Comparison of ENCODE assay signal across 2 cellular contexts in genomic region chr5:180027449-180028089, GRCh38.
TF ChIP-seq lines count a peak whose summit lies in the region.

No MANE protein-coding gene starts in this region.

TF ChIP-seq in GM23338, 12 proteins besides CTCF, POLR2A, EP300 and RAD21:
- TF ChIP-seq NANOG (IDR thresholded peaks at IDR 0.05; ENCODE audit: borderline replicate concordance) (no peak), ZNF114 (CRISPR knock-in tag; IDR thresholded peaks at IDR 0.05) (no peak), JUNB (IDR thresholded peaks at IDR 0.05; ENCODE audit: unreplicated experiment) (no peak), STAT1 (IDR thresholded peaks at IDR 0.05; ENCODE audit: unreplicated experiment) (no peak), REST (IDR thresholded peaks at IDR 0.05; ENCODE audit: unreplicated experiment) (no peak), EZH2 (IDR thresholded peaks at IDR 0.05; ENCODE audit: low read depth, unreplicated experiment) (no peak), ZNF462 (CRISPR knock-in tag; IDR thresholded peaks at IDR 0.05) (no peak), ZNF331 (CRISPR knock-in tag; IDR thresholded peaks at IDR 0.05; ENCODE audit: low read depth) (no peak), EZH2phosphoT487 (IDR thresholded peaks at IDR 0.05; ENCODE audit: unreplicated experiment) (no peak), ETS1 (IDR thresholded peaks at IDR 0.05) (no peak), CREB1 (CRISPR knock-in tag; IDR thresholded peaks at IDR 0.05; ENCODE audit: low read depth) (no peak), POLR2AphosphoS5 (IDR thresholded peaks at IDR 0.05; ENCODE audit: low read depth) (no peak)

TF ChIP-seq in endothelial cell of umbilical vein, 7 proteins besides CTCF, POLR2A, EP300 and RAD21:
- no peak for TF ChIP-seq FOS (IDR thresholded peaks at IDR 0.05; ENCODE audit: borderline replicate concordance, insufficient read depth, low read length)
- TF ChIP-seq POLR2AphosphoS5 (IDR thresholded peaks at IDR 0.05; ENCODE audit: insufficient read depth, low read depth, low read length): no peak
- TF ChIP-seq JUN (IDR thresholded peaks at IDR 0.05; ENCODE audit: borderline replicate concordance, insufficient read depth, insufficient read length, low read depth): no peak
- TF ChIP-seq MAX (IDR thresholded peaks at IDR 0.05; ENCODE audit: insufficient read depth, insufficient read length): no peak
